Comparison of ENCODE assay signal across 15 cellular contexts in genomic region chr2:238700506-238701050, GRCh38.
"Had no signal": no experiment of that assay in that cellular context is flagged by ENCODE, and none has a peak within 500 bp of the region (broad histone marks: within the 10 kb centered on the region; RNA-seq: fewer than 3 reads in every experiment).

No MANE protein-coding gene starts in this region.

- H3K4me3 ChIP-seq: gastrocnemius medialis, heart left ventricle, prostate gland, sigmoid colon, SJCRH30, tibial artery had no signal

- H3K36me3 ChIP-seq: gastrocnemius medialis, heart left ventricle, prostate gland, sigmoid colon, SJCRH30, tibial artery had no signal

- H3K27ac ChIP-seq: epithelial cell of prostate, gastrocnemius medialis, prostate gland, SJCRH30, tibial artery had no signal

- H3K27me3 ChIP-seq: gastrocnemius medialis, heart left ventricle, sigmoid colon, tibial artery had no signal

- ATAC-seq: activated T-helper 17 cell treated with anti-CD3 and anti-CD28 coated beads, Interleukin-2, amount 50 U/mL, for 72 hours; gastrocnemius medialis had no signal

- DNase-seq: activated B cell treated with CpG ODN at 0.5 μM for 24 hours; activated CD4-positive, alpha-beta T cell treated with anti-CD3 and anti-CD28 coated beads for 48 hours; activated naive CD4-positive, alpha-beta T cell treated with anti-CD3 and anti-CD28 coated beads for 36 hours; activated naive CD8-positive, alpha-beta T cell treated with anti-CD3 and anti-CD28 coated beads, Interleukin-2, amount 50 U/mL, for 24 hours; activated T-cell treated with anti-CD3 and anti-CD28 coated beads for 4 hours; gastrocnemius medialis; sigmoid colon; SJCRH30; stimulated activated CD4-positive, alpha-beta T cell treated with anti-CD3 and anti-CD28 coated beads, Interleukin-2, amount 100 ng/mL, for 24 hours; T-helper 2 cell had no signal

- H3K9me3 ChIP-seq: gastrocnemius medialis, heart left ventricle, prostate gland, sigmoid colon, SJCRH30, tibial artery had no signal

- H3K4me1 ChIP-seq: gastrocnemius medialis, prostate gland, SJCRH30 had no signal
